32 cellular contexts compared by ENCODE assay signal in genomic region chr12:52529417-52529816, GRCh38. TPM values are rescaled to one million over a fixed set of nuclear protein-coding genes. Genes with fewer than 3 reads are reported as not detected.
"Had no signal": no experiment of that assay in that cellular context is flagged by ENCODE, and none has a peak within 500 bp of the region (broad histone marks: within the 10 kb centered on the region; RNA-seq: fewer than 3 reads in every experiment).

No MANE protein-coding gene starts in this region.

- H3K4me3 ChIP-seq: cardiac muscle cell, dorsolateral prefrontal cortex, esophagus muscularis mucosa, gastrocnemius medialis had no signal

- H3K27ac Mint-ChIP-seq: activated B cell treated with CpG ODN at 0.5 μM for 24 hours; activated CD8-positive, alpha-beta T cell treated with anti-CD3 and anti-CD28 coated beads for 36 hours; activated naive CD8-positive, alpha-beta T cell; activated T-helper 1 cell treated with anti-CD3 and anti-CD28 coated beads, Interleukin-12 subunit alpha, Interleukin-12 subunit beta, Interleukin-2, Interleukin-4 antibody, amounts not matched to agents 30 ng/mL and 10 ng/mL and 1 ng/mL, durations not matched to agents 14 hours and 24 hours and 36 hours; activated T-helper 2 cell treated with anti-CD3 and anti-CD28 coated beads, Interferon-gamma antibody, Interleukin-2, Interleukin-4, amounts not matched to agents 10 μg/mL and 5 μg/mL and 100 μg/mL, durations not matched to agents 14 hours and 24 hours and 36 hours; dendritic cell treated with granulocyte-macrophage colony-stimulating factor and Interleukin-4, amounts not matched to agents 40 ng/mL and 50 ng/mL, for 4 days; T-helper 17 cell; T-helper 2 cell treated with Interferon-gamma antibody and Interleukin-4, amounts not matched to agents 5 μg/mL and 100 μg/mL, for 36 hours had no signal

- ATAC-seq: activated CD4-positive, CD25-positive, alpha-beta regulatory T cell treated with anti-CD3 and anti-CD28 coated beads, Interleukin-2, amount 50 U/mL, for 24 hours; activated CD8-positive, alpha-beta T cell treated with anti-CD3 and anti-CD28 coated beads for 36 hours; activated T-cell treated with anti-CD3 and anti-CD28 coated beads, Interleukin-2, amount 50 U/mL, for 4 hours; foreskin keratinocyte; gastrocnemius medialis; SK-N-SH treated with all-trans-retinoic acid at 6 μM for 48 hours; T-helper 17 cell had no signal

- DNase-seq: activated CD4-positive, alpha-beta T cell treated with anti-CD3 and anti-CD28 coated beads for 48 hours; activated CD4-positive, alpha-beta T cell treated with anti-CD3 and anti-CD28 coated beads, Interleukin-2, amount 50 U/mL, for 1 hour; activated CD4-positive, alpha-beta T cell treated with anti-CD3 and anti-CD28 coated beads, Interleukin-2, amount 50 U/mL, for 48 hours; activated CD8-positive, alpha-beta memory T cell treated with anti-CD3 and anti-CD28 coated beads for 24 hours; activated CD8-positive, alpha-beta T cell treated with anti-CD3 and anti-CD28 coated beads for 36 hours; activated naive CD4-positive, alpha-beta T cell treated with anti-CD3 and anti-CD28 coated beads, Interleukin-2, amount 50 U/mL, for 16 hours; activated T-cell treated with anti-CD3 and anti-CD28 coated beads, Interleukin-2, amount 50 U/mL, for 4 hours; amniotic stem cell; brain microvascular endothelial cell; effector memory CD4-positive, alpha-beta T cell; erythroblast; foreskin keratinocyte; gastrocnemius medialis; glutamatergic neuron; T-helper 1 cell; T-helper 17 cell; T1000; WERI-Rb-1 had no signal

- H3K27ac ChIP-seq: brain microvascular endothelial cell, cardiac muscle cell, esophagus muscularis mucosa, foreskin keratinocyte, gastrocnemius medialis, WERI-Rb-1 had no signal

- H3K9me3 Mint-ChIP-seq: activated B cell treated with CpG ODN at 0.5 μM for 24 hours; activated CD8-positive, alpha-beta T cell treated with anti-CD3 and anti-CD28 coated beads for 36 hours; activated T-cell treated with anti-CD3 and anti-CD28 coated beads, Interleukin-2, amount 50 U/mL, for 4 hours; activated T-helper 1 cell treated with anti-CD3 and anti-CD28 coated beads, Interleukin-12 subunit alpha, Interleukin-12 subunit beta, Interleukin-2, Interleukin-4 antibody, amounts not matched to agents 30 ng/mL and 10 ng/mL and 1 ng/mL, durations not matched to agents 14 hours and 24 hours and 36 hours; activated T-helper 2 cell treated with anti-CD3 and anti-CD28 coated beads, Interferon-gamma antibody, Interleukin-2, Interleukin-4, amounts not matched to agents 10 μg/mL and 5 μg/mL and 100 μg/mL, durations not matched to agents 14 hours and 24 hours and 36 hours; central memory CD8-positive, alpha-beta T cell; dendritic cell treated with granulocyte-macrophage colony-stimulating factor and Interleukin-4, amounts not matched to agents 40 ng/mL and 50 ng/mL, for 4 days; T-helper 2 cell treated with Interferon-gamma antibody and Interleukin-4, amounts not matched to agents 5 μg/mL and 100 μg/mL, for 36 hours had no signal

- H3K4me3 Mint-ChIP-seq: activated B cell treated with CpG ODN at 0.5 μM for 24 hours; activated CD8-positive, alpha-beta T cell treated with anti-CD3 and anti-CD28 coated beads for 36 hours; activated naive CD8-positive, alpha-beta T cell; activated T-cell treated with anti-CD3 and anti-CD28 coated beads, Interleukin-2, amount 50 U/mL, for 4 hours; activated T-helper 1 cell treated with anti-CD3 and anti-CD28 coated beads, Interleukin-12 subunit alpha, Interleukin-12 subunit beta, Interleukin-2, Interleukin-4 antibody, amounts not matched to agents 30 ng/mL and 10 ng/mL and 1 ng/mL, durations not matched to agents 14 hours and 24 hours and 36 hours; central memory CD8-positive, alpha-beta T cell; dendritic cell treated with granulocyte-macrophage colony-stimulating factor and Interleukin-4, amounts not matched to agents 40 ng/mL and 50 ng/mL, for 4 days; T-helper 17 cell; T-helper 2 cell treated with Interferon-gamma antibody and Interleukin-4, amounts not matched to agents 5 μg/mL and 100 μg/mL, for 36 hours had no signal

- H3K36me3 Mint-ChIP-seq: activated naive CD8-positive, alpha-beta T cell had no signal

- H3K27me3 Mint-ChIP-seq: activated CD8-positive, alpha-beta T cell treated with anti-CD3 and anti-CD28 coated beads for 36 hours; activated naive CD8-positive, alpha-beta T cell; central memory CD8-positive, alpha-beta T cell had no signal

- H3K4me1 Mint-ChIP-seq: activated B cell treated with CpG ODN at 0.5 μM for 24 hours had no signal

RNA-seq across cellular contexts. Expression of gene KRT5, which starts 9.2 kb away (rescaled TPM):
- total RNA-seq: activated B cell treated with CpG ODN at 0.5 μM for 24 hours; activated CD8-positive, alpha-beta T cell treated with anti-CD3 and anti-CD28 coated beads for 36 hours; activated T-cell treated with anti-CD3 and anti-CD28 coated beads, Interleukin-2, amount 50 U/mL, for 4 hours; activated T-helper 1 cell treated with anti-CD3 and anti-CD28 coated beads, Interleukin-12 subunit alpha, Interleukin-12 subunit beta, Interleukin-2, Interleukin-4 antibody, amounts not matched to agents 30 ng/mL and 10 ng/mL and 1 ng/mL, durations not matched to agents 14 hours and 24 hours and 36 hours; activated T-helper 2 cell treated with anti-CD3 and anti-CD28 coated beads, Interferon-gamma antibody, Interleukin-2, Interleukin-4, amounts not matched to agents 10 μg/mL and 5 μg/mL and 100 μg/mL, durations not matched to agents 14 hours and 24 hours and 36 hours; cardiac muscle cell; gastrocnemius medialis; T-helper 17 cell had no signal

RNA-seq across cellular contexts. Expression of gene KRT71, which starts 23.5 kb away (rescaled TPM):
- total RNA-seq: activated B cell treated with CpG ODN at 0.5 μM for 24 hours; activated CD8-positive, alpha-beta T cell treated with anti-CD3 and anti-CD28 coated beads for 36 hours; activated T-cell treated with anti-CD3 and anti-CD28 coated beads, Interleukin-2, amount 50 U/mL, for 4 hours; activated T-helper 1 cell treated with anti-CD3 and anti-CD28 coated beads, Interleukin-12 subunit alpha, Interleukin-12 subunit beta, Interleukin-2, Interleukin-4 antibody, amounts not matched to agents 30 ng/mL and 10 ng/mL and 1 ng/mL, durations not matched to agents 14 hours and 24 hours and 36 hours; activated T-helper 2 cell treated with anti-CD3 and anti-CD28 coated beads, Interferon-gamma antibody, Interleukin-2, Interleukin-4, amounts not matched to agents 10 μg/mL and 5 μg/mL and 100 μg/mL, durations not matched to agents 14 hours and 24 hours and 36 hours; astrocyte; cardiac muscle cell; esophagus muscularis mucosa; foreskin keratinocyte; gastrocnemius medialis; T-helper 17 cell had no signal

RNA-seq across cellular contexts. Expression of gene KRT6A, which starts 36.4 kb away (rescaled TPM):
- total RNA-seq: activated B cell treated with CpG ODN at 0.5 μM for 24 hours; activated CD8-positive, alpha-beta T cell treated with anti-CD3 and anti-CD28 coated beads for 36 hours; activated T-cell treated with anti-CD3 and anti-CD28 coated beads, Interleukin-2, amount 50 U/mL, for 4 hours; activated T-helper 1 cell treated with anti-CD3 and anti-CD28 coated beads, Interleukin-12 subunit alpha, Interleukin-12 subunit beta, Interleukin-2, Interleukin-4 antibody, amounts not matched to agents 30 ng/mL and 10 ng/mL and 1 ng/mL, durations not matched to agents 14 hours and 24 hours and 36 hours; activated T-helper 2 cell treated with anti-CD3 and anti-CD28 coated beads, Interferon-gamma antibody, Interleukin-2, Interleukin-4, amounts not matched to agents 10 μg/mL and 5 μg/mL and 100 μg/mL, durations not matched to agents 14 hours and 24 hours and 36 hours; cardiac muscle cell; cerebellum; gastrocnemius medialis; T-helper 17 cell had no signal

RNA-seq across cellular contexts. Expression of gene KRT74, which starts 44.2 kb away (rescaled TPM):
- total RNA-seq: activated B cell treated with CpG ODN at 0.5 μM for 24 hours; activated CD8-positive, alpha-beta T cell treated with anti-CD3 and anti-CD28 coated beads for 36 hours; activated T-cell treated with anti-CD3 and anti-CD28 coated beads, Interleukin-2, amount 50 U/mL, for 4 hours; activated T-helper 1 cell treated with anti-CD3 and anti-CD28 coated beads, Interleukin-12 subunit alpha, Interleukin-12 subunit beta, Interleukin-2, Interleukin-4 antibody, amounts not matched to agents 30 ng/mL and 10 ng/mL and 1 ng/mL, durations not matched to agents 14 hours and 24 hours and 36 hours; activated T-helper 2 cell treated with anti-CD3 and anti-CD28 coated beads, Interferon-gamma antibody, Interleukin-2, Interleukin-4, amounts not matched to agents 10 μg/mL and 5 μg/mL and 100 μg/mL, durations not matched to agents 14 hours and 24 hours and 36 hours; astrocyte; cardiac muscle cell; cerebellum; dorsolateral prefrontal cortex; esophagus muscularis mucosa; foreskin keratinocyte; gastrocnemius medialis; T-helper 17 cell had no signal

RNA-seq across cellular contexts. Expression of gene KRT6C, which starts 55.8 kb away (rescaled TPM):
- total RNA-seq: activated B cell treated with CpG ODN at 0.5 μM for 24 hours; activated CD8-positive, alpha-beta T cell treated with anti-CD3 and anti-CD28 coated beads for 36 hours; activated T-cell treated with anti-CD3 and anti-CD28 coated beads, Interleukin-2, amount 50 U/mL, for 4 hours; activated T-helper 1 cell treated with anti-CD3 and anti-CD28 coated beads, Interleukin-12 subunit alpha, Interleukin-12 subunit beta, Interleukin-2, Interleukin-4 antibody, amounts not matched to agents 30 ng/mL and 10 ng/mL and 1 ng/mL, durations not matched to agents 14 hours and 24 hours and 36 hours; activated T-helper 2 cell treated with anti-CD3 and anti-CD28 coated beads, Interferon-gamma antibody, Interleukin-2, Interleukin-4, amounts not matched to agents 10 μg/mL and 5 μg/mL and 100 μg/mL, durations not matched to agents 14 hours and 24 hours and 36 hours; astrocyte; cardiac muscle cell; cerebellum; dorsolateral prefrontal cortex; esophagus muscularis mucosa; gastrocnemius medialis; T-helper 17 cell had no signal
